ENCODE assay signal across 14 cellular contexts in genomic region chr17:37327341-37328090, GRCh38. TPM values are rescaled to one million over a fixed set of nuclear protein-coding genes. Genes with fewer than 3 reads are reported as not detected.
A peak's percentile ranks its signal among the peaks of the same experiment; 100 is the strongest.
DNase-seq lines count a peak whose midpoint lies in the region; ATAC-seq and TF ChIP-seq lines count a peak whose summit lies in the region.
"Had no signal": no experiment of that assay in that cellular context is flagged by ENCODE, and none has a peak within 500 bp of the region (broad histone marks: within the 10 kb centered on the region; RNA-seq: fewer than 3 reads in every experiment).

No MANE protein-coding gene starts in this region.

- H3K79me2 ChIP-seq in osteoblast (ENCODE audit: insufficient read depth, low read length): peaks cover 6% of the 10 kb centered on the region

- ATAC-seq in left lobe of liver: no peak

- peaks cover 21% of the 10 kb centered on the region for H3K36me3 ChIP-seq in osteoblast (ENCODE audit: insufficient read depth, low read length)

- no peaks in the 10 kb centered on the region for H3K27me3 ChIP-seq in osteoblast (ENCODE audit: insufficient read depth, low read length)

- H3K9me3 ChIP-seq in osteoblast (ENCODE audit: low read depth, low read length): no peaks in the 10 kb centered on the region

- TF ChIP-seq CTCF in epithelial cell of proximal tubule (conservative IDR thresholded peaks at IDR 0.05; ENCODE audit: low read depth, low read length) (no peak), osteoblast (IDR thresholded peaks at IDR 0.05; ENCODE audit: extremely low read depth, low read depth, low read length) (no peak)

- H2AFZ ChIP-seq in osteoblast (ENCODE audit: low read length): no peak overlapping the region

- H3K4me1 ChIP-seq in osteoblast (ENCODE audit: insufficient read depth, low read length): peaks cover 13% of the 10 kb centered on the region

- DNase-seq in AG20443 (ENCODE audit: low spot score): peak; percentile 84
- DNase-seq in NCI-H226: peak; percentile 68
- DNase-seq in epithelial cell of proximal tubule (ENCODE audit: low read depth): peak; percentile 72
- DNase-seq in osteoblast (ENCODE audit: insufficient read length, low spot score, missing footprints): peak; percentile 79
- no peak for DNase-seq in left lobe of liver (ENCODE audit: low spot score)
- no peak for DNase-seq in SIG-M5 treated with dmso at 0.1 percent for 504 hours (lab: John Stamatoyannopoulos, UW; ENCODE audit: unreplicated experiment)
- no peak for DNase-seq in NCI-H2081 treated with DMSO at 0.1 percent for 48 hours (lab: John Stamatoyannopoulos, UW)
- no peak for DNase-seq in retina
- DNase-seq: activated T-cell treated with anti-CD3 and anti-CD28 coated beads, Interleukin-2, amount 50 U/mL, for 1 hour; GDM1; NCI-H2029; NK-92 treated with Interleukin-12 subunit alpha and Interleukin-12 subunit beta, amount 100 ng/mL, for 24 hours had no signal

- no peak overlapping the region for H3K4me3 ChIP-seq in epithelial cell of proximal tubule (ENCODE audit: low read depth, low read length)
- H3K4me3 ChIP-seq in osteoblast (ENCODE audit: insufficient read depth, low read length): no peak overlapping the region

- peak overlapping the region; percentile 72 for H3K27ac ChIP-seq in osteoblast (ENCODE audit: low read depth, low read length)
- H3K27ac ChIP-seq: KMS-11 had no signal

- peaks cover under 1% of the 10 kb centered on the region for H4K20me1 ChIP-seq in osteoblast (ENCODE audit: insufficient read depth, low read length)

- H3K4me2 ChIP-seq in osteoblast (ENCODE audit: insufficient read depth, low read length): peak overlapping the region; percentile 25
- H3K4me2 ChIP-seq: KMS-11 had no signal

RNA-seq across cellular contexts. Expression of gene C17orf78, which starts 48.3 kb away (rescaled TPM):
- not detected in 2 replicates for total RNA-seq in epithelial cell of proximal tubule
- total RNA-seq in osteoblast: not detected in 2 replicates
- total RNA-seq in left lobe of liver: not detected
- total RNA-seq: mononuclear cell had no signal

Comparison
In these comparisons a context has a peak if more than half of its experiments do, and no peak if none do; other contexts are left out.
1. DNase-seq: peak in AG20443 (single experiment), NCI-H226 (single experiment), epithelial cell of proximal tubule (single experiment) and osteoblast (single experiment); none in left lobe of liver (single experiment), SIG-M5 treated with dmso at 0.1 percent for 504 hours (single experiment), NCI-H2081 treated with DMSO at 0.1 percent for 48 hours (single experiment) and retina (single experiment).